9 cellular contexts compared by ENCODE assay signal in genomic region chr19:15210323-15210774, GRCh38. TPM values are rescaled to one million over a fixed set of nuclear protein-coding genes. Genes with fewer than 3 reads are reported as not detected.
DNase-seq lines count a peak whose midpoint lies in the region; ATAC-seq and TF ChIP-seq lines count a peak whose summit lies in the region.
"Had no signal": no experiment of that assay in that cellular context is flagged by ENCODE, and none has a peak within 500 bp of the region (broad histone marks: within the 10 kb centered on the region; RNA-seq: fewer than 3 reads in every experiment).

No MANE protein-coding gene starts in this region.

- peak in 1 of 4 donors; percentile 34 for TF ChIP-seq POLR2A in upper lobe of left lung (IDR thresholded peaks at IDR 0.05)

- 58% methylated on average over 5 of the region's 5 CpGs for WGBS in right cardiac atrium
- 41 to 66% methylated on average over 5 of the region's 5 CpGs for WGBS in upper lobe of left lung, 2 donors

- TF ChIP-seq CTCF in upper lobe of left lung (IDR thresholded peaks at IDR 0.05) = no peak

- no peak overlapping the region for H3K27ac Mint-ChIP-seq in activated T-helper 17 cell treated with anti-CD3 and anti-CD28 coated beads, Interleukin-2, amount 50 U/mL, for 72 hours
- H3K27ac Mint-ChIP-seq: stimulated activated naive CD8-positive, alpha-beta T cell treated with anti-CD3 and anti-CD28 coated beads, Interleukin-15, Interleukin-2, amounts not matched to agents 100 ng/mL and 50 ng/mL, for 24 hours had no signal

- H3K9me3 ChIP-seq in right cardiac atrium (ENCODE audit: control insufficient read depth, low read length) (no peaks in the 10 kb centered on the region), upper lobe of left lung (no peaks in the 10 kb centered on the region)

- H3K4me3 Mint-ChIP-seq in activated T-helper 17 cell treated with anti-CD3 and anti-CD28 coated beads, Interleukin-2, amount 50 U/mL, for 72 hours = no peak overlapping the region
- H3K4me3 Mint-ChIP-seq: stimulated activated naive CD8-positive, alpha-beta T cell treated with anti-CD3 and anti-CD28 coated beads, Interleukin-15, Interleukin-2, amounts not matched to agents 100 ng/mL and 50 ng/mL, for 24 hours had no signal

- ATAC-seq in activated T-helper 17 cell treated with anti-CD3 and anti-CD28 coated beads, Interleukin-2, amount 50 U/mL, for 72 hours (replicated peaks) = peak; percentile 24
- ATAC-seq in right cardiac atrium (peak; percentile 64 to 86), upper lobe of left lung (ENCODE audit: low FRiP score in 2 of 2) (peak; percentile 84 to 94), HG02852 (IDR thresholded peaks at IDR 0.05; ENCODE audit: unreplicated experiment) (no peak)

- H3K36me3 Mint-ChIP-seq in activated T-helper 17 cell treated with anti-CD3 and anti-CD28 coated beads, Interleukin-2, amount 50 U/mL, for 72 hours (ENCODE audit: low read depth) = no peaks in the 10 kb centered on the region

- no peak overlapping the region for H3K4me3 ChIP-seq in right cardiac atrium (ENCODE audit: low read length)
- no peak overlapping the region for H3K4me3 ChIP-seq in upper lobe of left lung

- H3K4me1 Mint-ChIP-seq in activated T-helper 17 cell treated with anti-CD3 and anti-CD28 coated beads, Interleukin-2, amount 50 U/mL, for 72 hours = no peaks in the 10 kb centered on the region

- H3K27me3 Mint-ChIP-seq in activated T-helper 17 cell treated with anti-CD3 and anti-CD28 coated beads, Interleukin-2, amount 50 U/mL, for 72 hours = no peaks in the 10 kb centered on the region

- peak in 1 of 4 donors; percentile 3 for TF ChIP-seq EP300 in upper lobe of left lung (IDR thresholded peaks at IDR 0.05)

- intact Hi-C loops in right cardiac atrium (cut with DNase I) = no loop called here

- H3K9me3 Mint-ChIP-seq in activated T-helper 17 cell treated with anti-CD3 and anti-CD28 coated beads, Interleukin-2, amount 50 U/mL, for 72 hours = no peaks in the 10 kb centered on the region
- H3K9me3 Mint-ChIP-seq: stimulated activated naive CD8-positive, alpha-beta T cell treated with anti-CD3 and anti-CD28 coated beads, Interleukin-15, Interleukin-2, amounts not matched to agents 100 ng/mL and 50 ng/mL, for 24 hours had no signal

- H3K4me1 ChIP-seq in right cardiac atrium (ENCODE audit: control insufficient read depth, insufficient read depth, low read length) (no peaks in the 10 kb centered on the region), upper lobe of left lung (peaks cover 0 to 7% (median 0%) of the 10 kb centered on the region in 4 donors)

- H3K36me3 ChIP-seq in upper lobe of left lung = no peaks in the 10 kb centered on the region

- peak; percentile 72 for DNase-seq in HT1080 (ENCODE audit: low read depth)
- peak; percentile 57 to 72 (median 64) for DNase-seq in right cardiac atrium
- peak in 1 of 2 donors; percentile 86 for DNase-seq in upper lobe of left lung
- DNase-seq in stimulated activated CD4-positive, alpha-beta T cell treated with anti-CD3 and anti-CD28 coated beads, Interleukin-12 subunit alpha, Interleukin-12 subunit beta, amount 100 ng/mL, for 4 hours = no peak
- DNase-seq in NCI-H748 (lab: John Stamatoyannopoulos, UW; ENCODE audit: unreplicated experiment) = no peak
- DNase-seq: NCI-H69 had no signal

- H3K27ac ChIP-seq in right cardiac atrium (ENCODE audit: low read length) = peak overlapping the region; percentile 59
- H3K27ac ChIP-seq in upper lobe of left lung = peak overlapping the region; percentile 49 to 74 (median 62)

- no peaks in the 10 kb centered on the region for H3K27me3 ChIP-seq in right cardiac atrium (ENCODE audit: control insufficient read depth, insufficient read depth)
- no peaks in the 10 kb centered on the region for H3K27me3 ChIP-seq in upper lobe of left lung

RNA-seq across cellular contexts. Expression of gene NOTCH3, which starts 9.6 kb away (rescaled TPM):
- 0.13 and 0.85 TPM in 2 replicates for total RNA-seq in HT1080 (2014; rRNA removed; shearing (Covaris generic))
- 1.5 and 1.8 TPM in 2 replicates for polyA plus RNA-seq in HT1080 (2015; cell fraction: cytosol; rRNA removed)
- polyA plus RNA-seq in HT1080 (2015; cell fraction: nucleus; rRNA removed) = 5.7 and 7.1 TPM in 2 replicates
- under 1 TPM; 0.06 to 0.29 TPM for total RNA-seq in activated T-helper 17 cell treated with anti-CD3 and anti-CD28 coated beads, Interleukin-2, amount 50 U/mL, for 72 hours
- total RNA-seq in right cardiac atrium (10 to 100 TPM; 11.3 to 22.1 (median 17.2) TPM), upper lobe of left lung (10 to 100 TPM; 23.9 to 56.6 (median 43.1) TPM)
- polyA plus RNA-seq in right cardiac atrium = 10.9 TPM

RNA-seq across cellular contexts. Expression of gene EPHX3, which starts 21.9 kb away (rescaled TPM):
- not detected in 2 replicates for total RNA-seq in HT1080 (2014; rRNA removed; shearing (Covaris generic))
- 0.03 and 0.20 TPM in 2 replicates for polyA plus RNA-seq in HT1080 (2015; cell fraction: cytosol; rRNA removed)
- polyA plus RNA-seq in HT1080 (2015; cell fraction: nucleus; rRNA removed) = 0.87 TPM in 1 of 2 replicates, not detected in the other
- total RNA-seq in activated T-helper 17 cell treated with anti-CD3 and anti-CD28 coated beads, Interleukin-2, amount 50 U/mL, for 72 hours = under 1 TPM in 1 of 2 donors, not detected in 1; 0.24 TPM
- total RNA-seq in right cardiac atrium (under 1 TPM in 2 of 4 donors, not detected in 2; 0.11 to 0.17 TPM), upper lobe of left lung (1 to 10 TPM; 2.0 to 4.8 (median 2.3) TPM)
- 0.09 TPM for polyA plus RNA-seq in right cardiac atrium

Comparison
In these comparisons a context has a peak if more than half of its experiments do, and no peak if none do; other contexts are left out.
1. DNase-seq: peak in HT1080 (single experiment) and right cardiac atrium (3 of 3); none in stimulated activated CD4-positive, alpha-beta T cell treated with anti-CD3 and anti-CD28 coated beads, Interleukin-12 subunit alpha, Interleukin-12 subunit beta, amount 100 ng/mL, for 4 hours (single experiment) and NCI-H748 (single experiment).